Comparison of ENCODE assay signal across 1 cellular context in the genomic region with DNA sequence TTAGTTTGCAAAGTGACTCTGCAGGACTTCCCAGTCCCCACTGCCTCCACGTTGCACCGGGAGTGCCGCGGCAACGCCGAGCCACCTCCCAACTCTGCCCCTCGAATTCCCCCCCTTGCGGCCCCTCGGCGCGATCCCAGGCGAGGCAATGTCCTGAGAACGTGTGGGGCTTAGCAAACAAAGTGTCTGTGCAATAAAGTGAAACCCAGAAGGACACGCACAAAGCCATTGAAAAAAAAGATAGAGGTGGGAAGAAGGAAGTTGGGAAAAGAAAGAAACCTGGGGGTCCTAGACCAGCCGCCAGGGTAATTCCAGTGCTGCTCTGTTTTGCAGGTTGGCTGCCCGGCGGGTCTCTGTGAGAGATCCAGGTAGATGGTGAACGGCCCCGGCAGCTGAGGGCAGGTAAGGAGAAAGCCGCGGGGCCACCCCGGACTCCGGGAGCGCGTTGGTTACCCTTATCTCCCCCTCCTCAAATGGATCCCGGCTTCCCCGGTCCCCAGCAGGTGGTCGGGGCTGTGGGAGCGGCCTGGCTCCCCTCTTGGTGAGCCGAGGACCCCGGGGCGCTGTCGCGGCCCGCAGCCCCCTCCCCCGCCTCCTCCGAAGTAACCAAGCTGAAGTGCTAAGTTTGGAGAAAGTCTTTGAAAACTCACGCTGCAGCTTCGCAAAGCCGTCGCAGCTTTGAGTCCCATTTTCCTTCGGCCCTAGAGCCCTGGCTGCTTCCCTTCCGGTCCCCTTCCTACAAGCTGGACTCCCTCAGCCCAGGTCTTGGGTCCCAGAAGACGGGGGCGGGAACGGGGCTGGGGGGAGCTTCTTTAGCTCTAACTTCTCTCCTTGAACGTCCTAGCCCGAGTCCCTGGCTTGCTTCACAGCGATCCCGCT.
TF ChIP-seq lines count a peak whose summit lies in the region.

No MANE protein-coding gene starts in this region.

TF ChIP-seq in K562, 482 proteins besides CTCF, POLR2A, EP300 and RAD21 (continued from another document and continues in another):
- TF ChIP-seq ZNF551 (CRISPR knock-in tag; IDR thresholded peaks at IDR 0.05) (no peak), KLF6 (CRISPR knock-in tag; IDR thresholded peaks at IDR 0.05; ENCODE audit: borderline replicate concordance) (no peak), ERF (CRISPR knock-in tag; IDR thresholded peaks at IDR 0.05) (no peak), ZNF639 (CRISPR knock-in tag; conservative IDR thresholded peaks at IDR 0.05 in 1 of 2, IDR thresholded peaks at IDR 0.05 in 1 of 2) (no peak), EZH2 (IDR thresholded peaks at IDR 0.05; ENCODE audit: borderline replicate concordance, low read depth, low read length) (no peak), ELF4 (CRISPR knock-in tag; IDR thresholded peaks at IDR 0.05) (no peak), ZNF318 (IDR thresholded peaks at IDR 0.05; ENCODE audit: borderline replicate concordance in 1 of 2, low read depth in 1 of 2) (no peak), NBN (IDR thresholded peaks at IDR 0.05; ENCODE audit: low read depth) (no peak), ZFX (CRISPR knock-in tag; IDR thresholded peaks at IDR 0.05) (peak; percentile 48; the same call in 1 of the 2 replicates), ATF1 (CRISPR knock-in tag; IDR thresholded peaks at IDR 0.05) (no peak), ATF1 (tag; IDR thresholded peaks at IDR 0.05) (peak; percentile 53), CHD1 (IDR thresholded peaks at IDR 0.05; ENCODE audit: low read length) (no peak), RAD51 (IDR thresholded peaks at IDR 0.05; ENCODE audit: borderline replicate concordance, low read depth) (no peak), HEY1 (CRISPR knock-in tag; IDR thresholded peaks at IDR 0.05; ENCODE audit: borderline replicate concordance) (no peak), ZNF436 (CRISPR knock-in tag; IDR thresholded peaks at IDR 0.05) (no peak), ZFP91 (CRISPR knock-in tag; IDR thresholded peaks at IDR 0.05) (no peak), ZNF217 (CRISPR knock-in tag; IDR thresholded peaks at IDR 0.05) (no peak), FOSL1 (tag; conservative IDR thresholded peaks at IDR 0.05) (no peak), SP2 (IDR thresholded peaks at IDR 0.05; ENCODE audit: extremely low read depth, low read depth, low read length, poor library complexity, severe bottlenecking) (no peak), ZFP30 (CRISPR knock-in tag; IDR thresholded peaks at IDR 0.05; ENCODE audit: borderline replicate concordance) (no peak), ZC3H4 (CRISPR knock-in tag; IDR thresholded peaks at IDR 0.05; ENCODE audit: borderline replicate concordance) (no peak), TAF1 (IDR thresholded peaks at IDR 0.05; ENCODE audit: control insufficient read depth, extremely low read depth, insufficient read depth, low read length, severe bottlenecking) (no peak), ZNF512 (tag; IDR thresholded peaks at IDR 0.05) (no peak), ZNF668 (CRISPR knock-in tag; IDR thresholded peaks at IDR 0.05) (no peak), ID3 (CRISPR knock-in tag; IDR thresholded peaks at IDR 0.05) (no peak), ID3 (tag; IDR thresholded peaks at IDR 0.05) (no peak), OTX1 (CRISPR knock-in tag; IDR thresholded peaks at IDR 0.05) (peak; percentile 53; the same call in 1 of the 2 replicates), NCOA4 (IDR thresholded peaks at IDR 0.05; ENCODE audit: partially characterized antibody) (no peak), PHF8 (IDR thresholded peaks at IDR 0.05; ENCODE audit: borderline replicate concordance, low read length) (peak; percentile 76), NCOA1 (IDR thresholded peaks at IDR 0.05; ENCODE audit: low read depth) (no peak), L3MBTL2 (IDR thresholded peaks at IDR 0.05) (peak; percentile 8; the same call in 1 of the 2 replicates), ZNF253 (CRISPR knock-in tag; conservative IDR thresholded peaks at IDR 0.05) (no peak), POLR2B (IDR thresholded peaks at IDR 0.05; ENCODE audit: low read depth, partially characterized antibody) (no peak), E2F3 (CRISPR knock-in tag; IDR thresholded peaks at IDR 0.05) (no peak), TAF7 (tag; IDR thresholded peaks at IDR 0.05) (0 out of 2 replicates have a peak, but pooled peaks have one; percentile 35), ZNF431 (CRISPR knock-in tag; IDR thresholded peaks at IDR 0.05) (no peak), EHMT2 (IDR thresholded peaks at IDR 0.05) (no peak), TAL1 (IDR thresholded peaks at IDR 0.05) (no peak), SUPT5H (IDR thresholded peaks at IDR 0.05) (no peak), SIN3A (IDR thresholded peaks at IDR 0.05; ENCODE audit: borderline replicate concordance in 2 of 2, control insufficient read depth in 1 of 2, low read depth in 2 of 2, low read length in 2 of 2) (peak; percentile 23 to 47; a peak in 1 of 4 replicates), RBFOX2 (IDR thresholded peaks at IDR 0.05; ENCODE audit: low read depth, low read length) (peak; percentile 14; the same call in 1 of the 2 replicates), ZNF324 (CRISPR knock-in tag; IDR thresholded peaks at IDR 0.05) (0 out of 2 replicates have a peak, but pooled peaks have one; percentile 14), MECOM (CRISPR knock-in tag; IDR thresholded peaks at IDR 0.05) (no peak)
- TF ChIP-seq, protein P1, sequence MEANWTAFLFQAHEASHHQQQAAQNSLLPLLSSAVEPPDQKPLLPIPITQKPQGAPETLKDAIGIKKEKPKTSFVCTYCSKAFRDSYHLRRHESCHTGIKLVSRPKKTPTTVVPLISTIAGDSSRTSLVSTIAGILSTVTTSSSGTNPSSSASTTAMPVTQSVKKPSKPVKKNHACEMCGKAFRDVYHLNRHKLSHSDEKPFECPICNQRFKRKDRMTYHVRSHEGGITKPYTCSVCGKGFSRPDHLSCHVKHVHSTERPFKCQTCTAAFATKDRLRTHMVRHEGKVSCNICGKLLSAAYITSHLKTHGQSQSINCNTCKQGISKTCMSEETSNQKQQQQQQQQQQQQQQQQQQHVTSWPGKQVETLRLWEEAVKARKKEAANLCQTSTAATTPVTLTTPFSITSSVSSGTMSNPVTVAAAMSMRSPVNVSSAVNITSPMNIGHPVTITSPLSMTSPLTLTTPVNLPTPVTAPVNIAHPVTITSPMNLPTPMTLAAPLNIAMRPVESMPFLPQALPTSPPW (CRISPR knock-in tag; IDR thresholded peaks at IDR 0.05), result no peak
- TF ChIP-seq, protein P2, sequence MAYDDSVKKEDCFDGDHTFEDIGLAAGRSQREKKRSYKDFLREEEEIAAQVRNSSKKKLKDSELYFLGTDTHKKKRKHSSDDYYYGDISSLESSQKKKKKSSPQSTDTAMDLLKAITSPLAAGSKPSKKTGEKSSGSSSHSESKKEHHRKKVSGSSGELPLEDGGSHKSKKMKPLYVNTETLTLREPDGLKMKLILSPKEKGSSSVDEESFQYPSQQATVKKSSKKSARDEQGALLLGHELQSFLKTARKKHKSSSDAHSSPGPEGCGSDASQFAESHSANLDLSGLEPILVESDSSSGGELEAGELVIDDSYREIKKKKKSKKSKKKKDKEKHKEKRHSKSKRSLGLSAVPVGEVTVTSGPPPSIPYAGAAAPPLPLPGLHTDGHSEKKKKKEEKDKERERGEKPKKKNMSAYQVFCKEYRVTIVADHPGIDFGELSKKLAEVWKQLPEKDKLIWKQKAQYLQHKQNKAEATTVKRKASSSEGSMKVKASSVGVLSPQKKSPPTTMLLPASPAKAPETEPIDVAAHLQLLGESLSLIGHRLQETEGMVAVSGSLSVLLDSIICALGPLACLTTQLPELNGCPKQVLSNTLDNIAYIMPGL (CRISPR knock-in tag; IDR thresholded peaks at IDR 0.05), result peak; percentile 29; the same call in 1 of the 2 replicates
